ENCODE assay signal across 22 cellular contexts in genomic region chr9:135179041-135179440, GRCh38.
"Had no signal": no experiment of that assay in that cellular context is flagged by ENCODE, and none has a peak within 500 bp of the region (broad histone marks: within the 10 kb centered on the region; RNA-seq: fewer than 3 reads in every experiment).

No MANE protein-coding gene starts in this region.

- FAIRE-seq: HepG2, K562 had no signal

- H3K4me2 ChIP-seq: KMS-11 had no signal

- H3K9me3 Mint-ChIP-seq: IgD-negative memory B cell had no signal

- H3K4me3 ChIP-seq: K562 had no signal

- DNase-seq: Kasumi-1, MM.1S, NCI-H1092 treated with DMSO at 0.1 percent for 48 hours, NCI-H1436, NCI-H187, NCI-H2029, NCI-H2081 treated with DMSO at 0.1 percent for 48 hours, NCI-H2171, NCI-H226, NCI-H446, NCI-H510A, NCI-H524 treated with DMSO at 0.1 percent for 48 hours, NCI-H69, NCI-H774, PC-3 had no signal

- H3K27ac ChIP-seq: KMS-11, RWPE1 had no signal

- H3K27me3 Mint-ChIP-seq: IgD-negative memory B cell had no signal

- H3K9ac ChIP-seq: KMS-11 had no signal

- H3K4me1 Mint-ChIP-seq: IgD-negative memory B cell had no signal

- H3K4me3 Mint-ChIP-seq: IgD-negative memory B cell had no signal

- ATAC-seq: HepG2, K562, Panc1, PC-3, SK-N-SH treated with all-trans-retinoic acid at 6 μM for 48 hours had no signal

- H3K27ac Mint-ChIP-seq: IgD-negative memory B cell had no signal
